Comparison of ENCODE assay signal across 1 cellular context in the genomic region with DNA sequence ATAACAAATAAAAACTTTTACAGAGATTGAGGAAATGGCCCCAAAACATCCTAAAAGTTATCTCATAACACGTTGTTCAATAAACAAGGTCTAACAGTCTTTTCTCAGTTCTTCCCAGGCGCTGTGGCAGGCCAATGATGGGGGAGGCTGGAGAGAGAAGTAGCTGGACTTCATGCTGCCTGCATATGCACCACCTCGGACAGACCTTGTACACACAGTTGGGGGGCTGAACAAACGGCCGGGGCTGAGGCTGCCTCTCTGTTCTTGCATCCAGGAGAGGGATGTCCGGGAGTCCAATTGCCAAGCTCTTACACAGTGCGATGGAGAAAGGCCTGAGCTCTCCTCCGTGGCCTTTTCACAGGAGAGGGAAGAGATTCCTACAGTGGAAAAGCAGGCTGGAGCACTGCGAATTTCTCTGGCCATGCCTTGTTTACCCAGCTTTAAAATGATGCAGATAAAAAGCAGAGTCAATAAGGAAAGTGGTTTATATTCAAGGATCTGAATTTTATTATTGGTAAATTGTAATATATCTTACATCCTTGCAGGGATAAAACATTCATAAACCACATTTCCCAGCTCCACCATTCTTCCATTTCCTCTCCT.
TF ChIP-seq lines count a peak whose summit lies in the region.

No MANE protein-coding gene starts in this region.

TF ChIP-seq in HepG2, 621 proteins besides CTCF, POLR2A, EP300 and RAD21 (continued from another document):
- TF ChIP-seq, protein P1, sequence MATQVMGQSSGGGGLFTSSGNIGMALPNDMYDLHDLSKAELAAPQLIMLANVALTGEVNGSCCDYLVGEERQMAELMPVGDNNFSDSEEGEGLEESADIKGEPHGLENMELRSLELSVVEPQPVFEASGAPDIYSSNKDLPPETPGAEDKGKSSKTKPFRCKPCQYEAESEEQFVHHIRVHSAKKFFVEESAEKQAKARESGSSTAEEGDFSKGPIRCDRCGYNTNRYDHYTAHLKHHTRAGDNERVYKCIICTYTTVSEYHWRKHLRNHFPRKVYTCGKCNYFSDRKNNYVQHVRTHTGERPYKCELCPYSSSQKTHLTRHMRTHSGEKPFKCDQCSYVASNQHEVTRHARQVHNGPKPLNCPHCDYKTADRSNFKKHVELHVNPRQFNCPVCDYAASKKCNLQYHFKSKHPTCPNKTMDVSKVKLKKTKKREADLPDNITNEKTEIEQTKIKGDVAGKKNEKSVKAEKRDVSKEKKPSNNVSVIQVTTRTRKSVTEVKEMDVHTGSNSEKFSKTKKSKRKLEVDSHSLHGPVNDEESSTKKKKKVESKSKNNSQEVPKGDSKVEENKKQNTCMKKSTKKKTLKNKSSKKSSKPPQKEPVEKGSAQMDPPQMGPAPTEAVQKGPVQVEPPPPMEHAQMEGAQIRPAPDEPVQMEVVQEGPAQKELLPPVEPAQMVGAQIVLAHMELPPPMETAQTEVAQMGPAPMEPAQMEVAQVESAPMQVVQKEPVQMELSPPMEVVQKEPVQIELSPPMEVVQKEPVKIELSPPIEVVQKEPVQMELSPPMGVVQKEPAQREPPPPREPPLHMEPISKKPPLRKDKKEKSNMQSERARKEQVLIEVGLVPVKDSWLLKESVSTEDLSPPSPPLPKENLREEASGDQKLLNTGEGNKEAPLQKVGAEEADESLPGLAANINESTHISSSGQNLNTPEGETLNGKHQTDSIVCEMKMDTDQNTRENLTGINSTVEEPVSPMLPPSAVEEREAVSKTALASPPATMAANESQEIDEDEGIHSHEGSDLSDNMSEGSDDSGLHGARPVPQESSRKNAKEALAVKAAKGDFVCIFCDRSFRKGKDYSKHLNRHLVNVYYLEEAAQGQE (IDR thresholded peaks at IDR 0.05; ENCODE audit: borderline replicate concordance in 1 of 2, low read depth in 1 of 2, low read length in 2 of 2), result no peak
- no peak for TF ChIP-seq GATA4 (IDR thresholded peaks at IDR 0.05; ENCODE audit: borderline replicate concordance, low read depth)
